1 cellular context compared by ENCODE assay signal in the genomic region with DNA sequence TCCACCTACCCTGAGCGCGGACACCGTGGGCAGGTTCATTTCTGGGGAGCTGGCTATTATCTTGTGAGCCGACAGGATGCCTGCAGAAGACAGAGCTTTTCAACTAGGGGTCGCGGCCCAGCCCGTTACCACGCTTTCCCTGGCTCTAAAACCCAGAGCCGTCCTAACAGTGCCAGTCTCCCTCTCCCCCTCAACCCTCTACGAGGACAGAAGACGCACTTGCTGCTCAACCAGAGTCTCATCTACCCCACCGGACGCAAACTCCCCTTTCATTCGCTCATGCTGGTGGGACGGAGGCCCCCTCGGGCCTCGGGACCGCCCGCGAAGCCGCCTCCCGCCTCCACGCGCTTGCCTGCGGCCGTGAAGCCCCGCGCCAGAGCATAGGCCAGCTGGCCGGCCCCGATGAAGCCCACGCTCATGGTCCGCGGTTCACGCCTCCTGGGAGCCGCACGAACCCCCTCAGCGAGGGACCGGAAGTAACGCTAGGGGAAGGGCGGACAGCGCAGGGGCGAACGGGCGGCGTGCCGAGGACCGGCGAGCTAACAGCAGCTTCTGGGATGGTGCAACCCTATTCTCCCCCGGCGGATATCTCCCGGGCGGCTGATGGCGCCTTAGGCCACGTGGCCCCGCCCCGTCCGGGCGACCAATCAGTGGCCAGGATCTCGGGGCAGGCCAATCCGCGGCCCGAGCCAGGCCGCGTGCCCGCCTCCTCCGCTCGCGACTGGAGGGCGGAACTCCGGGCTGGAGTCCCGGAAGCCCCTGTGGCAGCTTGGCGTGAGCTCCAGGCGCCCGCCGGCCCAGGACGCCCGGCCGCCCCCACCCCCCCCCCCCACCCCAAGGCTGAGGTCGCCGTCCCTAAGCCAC.
TF ChIP-seq lines count a peak whose summit lies in the region.

A gene (minus strand): TSS at position 559 of the 864 bp plus-strand sequence. CDS start 140 bp downstream, at position 419.

TF ChIP-seq in K562, 482 proteins besides CTCF, POLR2A, EP300 and RAD21 (continued from another document and continues in another):
- no peak for TF ChIP-seq ZC3H4 (CRISPR knock-in tag; IDR thresholded peaks at IDR 0.05; ENCODE audit: borderline replicate concordance)
- TF ChIP-seq, protein P1, sequence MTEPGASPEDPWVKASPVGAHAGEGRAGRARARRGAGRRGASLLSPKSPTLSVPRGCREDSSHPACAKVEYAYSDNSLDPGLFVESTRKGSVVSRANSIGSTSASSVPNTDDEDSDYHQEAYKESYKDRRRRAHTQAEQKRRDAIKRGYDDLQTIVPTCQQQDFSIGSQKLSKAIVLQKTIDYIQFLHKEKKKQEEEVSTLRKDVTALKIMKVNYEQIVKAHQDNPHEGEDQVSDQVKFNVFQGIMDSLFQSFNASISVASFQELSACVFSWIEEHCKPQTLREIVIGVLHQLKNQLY (CRISPR knock-in tag; conservative IDR thresholded peaks at IDR 0.05): no peak
- no peak for TF ChIP-seq ZNF3 (CRISPR knock-in tag; IDR thresholded peaks at IDR 0.05)
- TF ChIP-seq, protein P2, sequence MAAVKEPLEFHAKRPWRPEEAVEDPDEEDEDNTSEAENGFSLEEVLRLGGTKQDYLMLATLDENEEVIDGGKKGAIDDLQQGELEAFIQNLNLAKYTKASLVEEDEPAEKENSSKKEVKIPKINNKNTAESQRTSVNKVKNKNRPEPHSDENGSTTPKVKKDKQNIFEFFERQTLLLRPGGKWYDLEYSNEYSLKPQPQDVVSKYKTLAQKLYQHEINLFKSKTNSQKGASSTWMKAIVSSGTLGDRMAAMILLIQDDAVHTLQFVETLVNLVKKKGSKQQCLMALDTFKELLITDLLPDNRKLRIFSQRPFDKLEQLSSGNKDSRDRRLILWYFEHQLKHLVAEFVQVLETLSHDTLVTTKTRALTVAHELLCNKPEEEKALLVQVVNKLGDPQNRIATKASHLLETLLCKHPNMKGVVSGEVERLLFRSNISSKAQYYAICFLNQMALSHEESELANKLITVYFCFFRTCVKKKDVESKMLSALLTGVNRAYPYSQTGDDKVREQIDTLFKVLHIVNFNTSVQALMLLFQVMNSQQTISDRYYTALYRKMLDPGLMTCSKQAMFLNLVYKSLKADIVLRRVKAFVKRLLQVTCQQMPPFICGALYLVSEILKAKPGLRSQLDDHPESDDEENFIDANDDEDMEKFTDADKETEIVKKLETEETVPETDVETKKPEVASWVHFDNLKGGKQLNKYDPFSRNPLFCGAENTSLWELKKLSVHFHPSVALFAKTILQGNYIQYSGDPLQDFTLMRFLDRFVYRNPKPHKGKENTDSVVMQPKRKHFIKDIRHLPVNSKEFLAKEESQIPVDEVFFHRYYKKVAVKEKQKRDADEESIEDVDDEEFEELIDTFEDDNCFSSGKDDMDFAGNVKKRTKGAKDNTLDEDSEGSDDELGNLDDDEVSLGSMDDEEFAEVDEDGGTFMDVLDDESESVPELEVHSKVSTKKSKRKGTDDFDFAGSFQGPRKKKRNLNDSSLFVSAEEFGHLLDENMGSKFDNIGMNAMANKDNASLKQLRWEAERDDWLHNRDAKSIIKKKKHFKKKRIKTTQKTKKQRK (IDR thresholded peaks at IDR 0.05; ENCODE audit: borderline replicate concordance, low read depth, low read length): no peak
- TF ChIP-seq NCOA1 (IDR thresholded peaks at IDR 0.05; ENCODE audit: low read depth): peak; percentile 72
- peak; percentile 45; the same call in 1 of the 2 replicates for TF ChIP-seq JUN (IDR thresholded peaks at IDR 0.05; ENCODE audit: borderline replicate concordance, low read depth, low read length)
- TF ChIP-seq JUN (CRISPR knock-in tag; IDR thresholded peaks at IDR 0.05; ENCODE audit: borderline replicate concordance): no peak
- TF ChIP-seq, protein P3, sequence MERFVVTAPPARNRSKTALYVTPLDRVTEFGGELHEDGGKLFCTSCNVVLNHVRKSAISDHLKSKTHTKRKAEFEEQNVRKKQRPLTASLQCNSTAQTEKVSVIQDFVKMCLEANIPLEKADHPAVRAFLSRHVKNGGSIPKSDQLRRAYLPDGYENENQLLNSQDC (CRISPR knock-in tag; IDR thresholded peaks at IDR 0.05): no peak
- no peak for TF ChIP-seq ZNF644 (tag; IDR thresholded peaks at IDR 0.05; ENCODE audit: low read depth)
- TF ChIP-seq RFX5 (IDR thresholded peaks at IDR 0.05; ENCODE audit: low read depth, low read length): no peak
- no peak for TF ChIP-seq ILF3 (IDR thresholded peaks at IDR 0.05; ENCODE audit: borderline replicate concordance)
- no peak for TF ChIP-seq SREBF2 (CRISPR knock-in tag; IDR thresholded peaks at IDR 0.05)
- no peak for TF ChIP-seq HIVEP1 (CRISPR knock-in tag; IDR thresholded peaks at IDR 0.05)
- TF ChIP-seq ZFP30 (CRISPR knock-in tag; IDR thresholded peaks at IDR 0.05; ENCODE audit: borderline replicate concordance): no peak
- no peak for TF ChIP-seq ZNF41 (CRISPR knock-in tag; conservative IDR thresholded peaks at IDR 0.05)
- TF ChIP-seq TAF9B (IDR thresholded peaks at IDR 0.05; ENCODE audit: partially characterized antibody): peak; percentile 83
- no peak for TF ChIP-seq SETDB1 (IDR thresholded peaks at IDR 0.05; ENCODE audit: low read length)
- no peak for TF ChIP-seq ZNF589 (CRISPR knock-in tag; IDR thresholded peaks at IDR 0.05; ENCODE audit: low read depth)
- TF ChIP-seq MIER1 (IDR thresholded peaks at IDR 0.05; ENCODE audit: low read depth): no peak
- TF ChIP-seq ATF1 (CRISPR knock-in tag; IDR thresholded peaks at IDR 0.05): no peak
- TF ChIP-seq ATF1 (tag; IDR thresholded peaks at IDR 0.05): peak; percentile 80
- peak; percentile 90; the same call in 1 of the 2 replicates for TF ChIP-seq ATF7 (IDR thresholded peaks at IDR 0.05)
- TF ChIP-seq, protein P4, sequence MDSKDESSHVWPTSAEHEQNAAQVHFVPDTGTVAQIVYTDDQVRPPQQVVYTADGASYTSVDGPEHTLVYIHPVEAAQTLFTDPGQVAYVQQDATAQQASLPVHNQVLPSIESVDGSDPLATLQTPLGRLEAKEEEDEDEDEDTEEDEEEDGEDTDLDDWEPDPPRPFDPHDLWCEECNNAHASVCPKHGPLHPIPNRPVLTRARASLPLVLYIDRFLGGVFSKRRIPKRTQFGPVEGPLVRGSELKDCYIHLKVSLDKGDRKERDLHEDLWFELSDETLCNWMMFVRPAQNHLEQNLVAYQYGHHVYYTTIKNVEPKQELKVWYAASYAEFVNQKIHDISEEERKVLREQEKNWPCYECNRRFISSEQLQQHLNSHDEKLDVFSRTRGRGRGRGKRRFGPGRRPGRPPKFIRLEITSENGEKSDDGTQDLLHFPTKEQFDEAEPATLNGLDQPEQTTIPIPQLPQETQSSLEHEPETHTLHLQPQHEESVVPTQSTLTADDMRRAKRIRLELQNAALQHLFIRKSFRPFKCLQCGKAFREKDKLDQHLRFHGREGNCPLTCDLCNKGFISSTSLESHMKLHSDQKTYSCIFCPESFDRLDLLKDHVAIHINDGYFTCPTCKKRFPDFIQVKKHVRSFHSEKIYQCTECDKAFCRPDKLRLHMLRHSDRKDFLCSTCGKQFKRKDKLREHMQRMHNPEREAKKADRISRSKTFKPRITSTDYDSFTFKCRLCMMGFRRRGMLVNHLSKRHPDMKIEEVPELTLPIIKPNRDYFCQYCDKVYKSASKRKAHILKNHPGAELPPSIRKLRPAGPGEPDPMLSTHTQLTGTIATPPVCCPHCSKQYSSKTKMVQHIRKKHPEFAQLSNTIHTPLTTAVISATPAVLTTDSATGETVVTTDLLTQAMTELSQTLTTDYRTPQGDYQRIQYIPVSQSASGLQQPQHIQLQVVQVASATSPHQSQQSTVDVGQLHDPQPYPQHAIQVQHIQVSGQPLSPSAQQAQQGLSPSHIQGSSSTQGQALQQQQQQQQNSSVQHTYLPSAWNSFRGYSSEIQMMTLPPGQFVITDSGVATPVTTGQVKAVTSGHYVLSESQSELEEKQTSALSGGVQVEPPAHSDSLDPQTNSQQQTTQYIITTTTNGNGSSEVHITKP (IDR thresholded peaks at IDR 0.05; ENCODE audit: partially characterized antibody): peak; percentile 90
- peak; percentile 84 for TF ChIP-seq CREM (IDR thresholded peaks at IDR 0.05; ENCODE audit: low read depth)
- TF ChIP-seq, protein P5, sequence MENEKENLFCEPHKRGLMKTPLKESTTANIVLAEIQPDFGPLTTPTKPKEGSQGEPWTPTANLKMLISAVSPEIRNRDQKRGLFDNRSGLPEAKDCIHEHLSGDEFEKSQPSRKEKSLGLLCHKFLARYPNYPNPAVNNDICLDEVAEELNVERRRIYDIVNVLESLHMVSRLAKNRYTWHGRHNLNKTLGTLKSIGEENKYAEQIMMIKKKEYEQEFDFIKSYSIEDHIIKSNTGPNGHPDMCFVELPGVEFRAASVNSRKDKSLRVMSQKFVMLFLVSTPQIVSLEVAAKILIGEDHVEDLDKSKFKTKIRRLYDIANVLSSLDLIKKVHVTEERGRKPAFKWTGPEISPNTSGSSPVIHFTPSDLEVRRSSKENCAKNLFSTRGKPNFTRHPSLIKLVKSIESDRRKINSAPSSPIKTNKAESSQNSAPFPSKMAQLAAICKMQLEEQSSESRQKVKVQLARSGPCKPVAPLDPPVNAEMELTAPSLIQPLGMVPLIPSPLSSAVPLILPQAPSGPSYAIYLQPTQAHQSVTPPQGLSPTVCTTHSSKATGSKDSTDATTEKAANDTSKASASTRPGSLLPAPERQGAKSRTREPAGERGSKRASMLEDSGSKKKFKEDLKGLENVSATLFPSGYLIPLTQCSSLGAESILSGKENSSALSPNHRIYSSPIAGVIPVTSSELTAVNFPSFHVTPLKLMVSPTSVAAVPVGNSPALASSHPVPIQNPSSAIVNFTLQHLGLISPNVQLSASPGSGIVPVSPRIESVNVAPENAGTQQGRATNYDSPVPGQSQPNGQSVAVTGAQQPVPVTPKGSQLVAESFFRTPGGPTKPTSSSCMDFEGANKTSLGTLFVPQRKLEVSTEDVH (IDR thresholded peaks at IDR 0.05; ENCODE audit: low read depth, partially characterized antibody): peak; percentile 74
- TF ChIP-seq OTX1 (CRISPR knock-in tag; IDR thresholded peaks at IDR 0.05): 0 out of 2 replicates have a peak, but pooled peaks have one; percentile 44
- TF ChIP-seq ZNF57 (CRISPR knock-in tag; IDR thresholded peaks at IDR 0.05): no peak
- TF ChIP-seq, protein P6, sequence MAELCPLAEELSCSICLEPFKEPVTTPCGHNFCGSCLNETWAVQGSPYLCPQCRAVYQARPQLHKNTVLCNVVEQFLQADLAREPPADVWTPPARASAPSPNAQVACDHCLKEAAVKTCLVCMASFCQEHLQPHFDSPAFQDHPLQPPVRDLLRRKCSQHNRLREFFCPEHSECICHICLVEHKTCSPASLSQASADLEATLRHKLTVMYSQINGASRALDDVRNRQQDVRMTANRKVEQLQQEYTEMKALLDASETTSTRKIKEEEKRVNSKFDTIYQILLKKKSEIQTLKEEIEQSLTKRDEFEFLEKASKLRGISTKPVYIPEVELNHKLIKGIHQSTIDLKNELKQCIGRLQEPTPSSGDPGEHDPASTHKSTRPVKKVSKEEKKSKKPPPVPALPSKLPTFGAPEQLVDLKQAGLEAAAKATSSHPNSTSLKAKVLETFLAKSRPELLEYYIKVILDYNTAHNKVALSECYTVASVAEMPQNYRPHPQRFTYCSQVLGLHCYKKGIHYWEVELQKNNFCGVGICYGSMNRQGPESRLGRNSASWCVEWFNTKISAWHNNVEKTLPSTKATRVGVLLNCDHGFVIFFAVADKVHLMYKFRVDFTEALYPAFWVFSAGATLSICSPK (IDR thresholded peaks at IDR 0.05; ENCODE audit: borderline replicate concordance): no peak
- TF ChIP-seq, protein P7, sequence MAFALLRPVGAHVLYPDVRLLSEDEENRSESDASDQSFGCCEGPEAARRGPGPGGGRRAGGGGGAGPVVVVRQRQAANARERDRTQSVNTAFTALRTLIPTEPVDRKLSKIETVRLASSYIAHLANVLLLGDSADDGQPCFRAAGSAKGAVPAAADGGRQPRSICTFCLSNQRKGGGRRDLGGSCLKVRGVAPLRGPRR (CRISPR knock-in tag; IDR thresholded peaks at IDR 0.05): no peak
- TF ChIP-seq MTA2 (IDR thresholded peaks at IDR 0.05; ENCODE audit: low read depth): no peak
- no peak for TF ChIP-seq NCOA6 (IDR thresholded peaks at IDR 0.05)
- TF ChIP-seq, protein P8, sequence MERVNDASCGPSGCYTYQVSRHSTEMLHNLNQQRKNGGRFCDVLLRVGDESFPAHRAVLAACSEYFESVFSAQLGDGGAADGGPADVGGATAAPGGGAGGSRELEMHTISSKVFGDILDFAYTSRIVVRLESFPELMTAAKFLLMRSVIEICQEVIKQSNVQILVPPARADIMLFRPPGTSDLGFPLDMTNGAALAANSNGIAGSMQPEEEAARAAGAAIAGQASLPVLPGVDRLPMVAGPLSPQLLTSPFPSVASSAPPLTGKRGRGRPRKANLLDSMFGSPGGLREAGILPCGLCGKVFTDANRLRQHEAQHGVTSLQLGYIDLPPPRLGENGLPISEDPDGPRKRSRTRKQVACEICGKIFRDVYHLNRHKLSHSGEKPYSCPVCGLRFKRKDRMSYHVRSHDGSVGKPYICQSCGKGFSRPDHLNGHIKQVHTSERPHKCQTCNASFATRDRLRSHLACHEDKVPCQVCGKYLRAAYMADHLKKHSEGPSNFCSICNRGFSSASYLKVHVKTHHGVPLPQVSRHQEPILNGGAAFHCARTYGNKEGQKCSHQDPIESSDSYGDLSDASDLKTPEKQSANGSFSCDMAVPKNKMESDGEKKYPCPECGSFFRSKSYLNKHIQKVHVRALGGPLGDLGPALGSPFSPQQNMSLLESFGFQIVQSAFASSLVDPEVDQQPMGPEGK (CRISPR knock-in tag; IDR thresholded peaks at IDR 0.05; ENCODE audit: borderline replicate concordance): no peak
- TF ChIP-seq ZNF668 (CRISPR knock-in tag; IDR thresholded peaks at IDR 0.05): no peak
- TF ChIP-seq SMARCA4 (IDR thresholded peaks at IDR 0.05): no peak
- TF ChIP-seq, protein P9, sequence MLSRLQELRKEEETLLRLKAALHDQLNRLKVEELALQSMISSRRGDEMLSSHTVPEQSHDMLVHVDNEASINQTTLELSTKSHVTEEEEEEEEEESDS (CRISPR knock-in tag; IDR thresholded peaks at IDR 0.05): no peak
- TF ChIP-seq TOE1 (IDR thresholded peaks at IDR 0.05; ENCODE audit: borderline replicate concordance): peak; percentile 44; the same call in 1 of the 2 replicates
- TF ChIP-seq TOE1 (CRISPR knock-in tag; IDR thresholded peaks at IDR 0.05; ENCODE audit: borderline replicate concordance, low read depth): no peak; the same call in 1 of the 2 replicates
- TF ChIP-seq, protein P10, sequence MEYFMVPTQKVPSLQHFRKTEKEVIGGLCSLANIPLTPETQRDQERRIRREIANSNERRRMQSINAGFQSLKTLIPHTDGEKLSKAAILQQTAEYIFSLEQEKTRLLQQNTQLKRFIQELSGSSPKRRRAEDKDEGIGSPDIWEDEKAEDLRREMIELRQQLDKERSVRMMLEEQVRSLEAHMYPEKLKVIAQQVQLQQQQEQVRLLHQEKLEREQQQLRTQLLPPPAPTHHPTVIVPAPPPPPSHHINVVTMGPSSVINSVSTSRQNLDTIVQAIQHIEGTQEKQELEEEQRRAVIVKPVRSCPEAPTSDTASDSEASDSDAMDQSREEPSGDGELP (CRISPR knock-in tag; IDR thresholded peaks at IDR 0.05; ENCODE audit: borderline replicate concordance): peak; percentile 94
- TF ChIP-seq PYGO2 (tag; IDR thresholded peaks at IDR 0.05): no peak
- TF ChIP-seq YBX1 (IDR thresholded peaks at IDR 0.05): no peak
- TF ChIP-seq KLF6 (CRISPR knock-in tag; IDR thresholded peaks at IDR 0.05; ENCODE audit: borderline replicate concordance): no peak
- TF ChIP-seq CEBPB (tag; IDR thresholded peaks at IDR 0.05): peak; percentile 96
- TF ChIP-seq FIP1L1 (IDR thresholded peaks at IDR 0.05; ENCODE audit: low read depth, low read length, poor library complexity, severe bottlenecking): peak; percentile 95
- peak; percentile 63; the same call in 1 of the 2 replicates for TF ChIP-seq TARDBP (IDR thresholded peaks at IDR 0.05)
- TF ChIP-seq FOXA1 (IDR thresholded peaks at IDR 0.05; ENCODE audit: borderline replicate concordance): no peak
- peak; percentile 96; the same call in 1 of the 2 replicates for TF ChIP-seq KAT7 (CRISPR knock-in tag; IDR thresholded peaks at IDR 0.05; ENCODE audit: borderline replicate concordance)
- TF ChIP-seq ZNF232 (CRISPR knock-in tag; IDR thresholded peaks at IDR 0.05): no peak
